In the genomic region with DNA sequence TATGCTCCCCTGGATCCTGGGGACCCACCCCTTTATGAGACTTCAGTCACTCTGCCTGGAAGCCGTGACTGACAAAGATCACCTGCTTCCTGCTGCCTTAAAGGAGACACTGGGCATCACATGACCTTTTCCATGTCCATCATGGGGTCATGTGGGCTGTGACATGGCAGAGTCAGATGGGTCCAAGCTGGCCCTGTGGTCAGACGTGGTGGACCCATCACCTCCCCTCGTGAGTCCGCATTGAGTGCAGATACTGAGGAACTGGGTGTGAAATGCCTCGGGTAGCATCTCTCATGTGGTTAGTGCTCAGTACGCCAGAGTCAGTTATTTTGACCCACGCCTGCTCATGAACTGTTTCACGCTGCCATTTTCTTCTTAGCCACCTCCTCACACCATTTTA, we compare ENCODE assay signal across 14 cellular contexts. TPM values are rescaled to one million over a fixed set of nuclear protein-coding genes. Genes with fewer than 3 reads are reported as not detected.
"Had no signal": no experiment of that assay in that cellular context is flagged by ENCODE, and none has a peak within 500 bp of the region (broad histone marks: within the 10 kb centered on the region; RNA-seq: fewer than 3 reads in every experiment).

No MANE protein-coding gene starts in this region.

- H3K9me3 Mint-ChIP-seq: activated naive CD4-positive, alpha-beta T cell treated with anti-CD3 and anti-CD28 coated beads for 36 hours; activated T-helper 1 cell treated with anti-CD3 and anti-CD28 coated beads, Interleukin-12 subunit alpha, Interleukin-12 subunit beta, Interleukin-2, Interleukin-4 antibody, amounts not matched to agents 30 ng/mL and 10 ng/mL and 1 ng/mL, durations not matched to agents 14 hours and 24 hours and 36 hours had no signal

- ATAC-seq: heart left ventricle had no signal

- H3K9me3 ChIP-seq: esophagus squamous epithelium, heart left ventricle, left ventricle myocardium inferior, tibial nerve had no signal

- H3K27me3 ChIP-seq: cardiac muscle cell, esophagus squamous epithelium, heart left ventricle, tibial nerve had no signal

- H3K36me3 ChIP-seq: cardiac muscle cell, heart left ventricle had no signal

- H3K27ac Mint-ChIP-seq: activated naive CD4-positive, alpha-beta T cell treated with anti-CD3 and anti-CD28 coated beads for 36 hours; activated T-helper 1 cell treated with anti-CD3 and anti-CD28 coated beads, Interleukin-12 subunit alpha, Interleukin-12 subunit beta, Interleukin-2, Interleukin-4 antibody, amounts not matched to agents 30 ng/mL and 10 ng/mL and 1 ng/mL, durations not matched to agents 14 hours and 24 hours and 36 hours had no signal

- H3K4me3 Mint-ChIP-seq: activated naive CD4-positive, alpha-beta T cell treated with anti-CD3 and anti-CD28 coated beads for 36 hours; activated T-helper 1 cell treated with anti-CD3 and anti-CD28 coated beads, Interleukin-12 subunit alpha, Interleukin-12 subunit beta, Interleukin-2, Interleukin-4 antibody, amounts not matched to agents 30 ng/mL and 10 ng/mL and 1 ng/mL, durations not matched to agents 14 hours and 24 hours and 36 hours had no signal

- FAIRE-seq: astrocyte had no signal

- DNase-seq: activated naive CD4-positive, alpha-beta T cell treated with anti-CD3 and anti-CD28 coated beads for 36 hours; esophagus squamous epithelium; foreskin fibroblast; heart left ventricle; islet precursor cell; left ventricle myocardium inferior; mesendoderm; posterior cingulate gyrus; stimulated activated CD4-positive, alpha-beta T cell treated with anti-CD3 and anti-CD28 coated beads, Interleukin-4, amount 100 ng/mL, for 4 hours had no signal

- H3K4me3 ChIP-seq: cardiac muscle cell, esophagus squamous epithelium, heart left ventricle, left ventricle myocardium inferior, tibial nerve had no signal

- H3K27ac ChIP-seq: cardiac muscle cell, esophagus squamous epithelium, heart left ventricle, left ventricle myocardium inferior, tibial nerve had no signal

RNA-seq across cellular contexts. Expression of a gene that starts 27.1 kb away (rescaled TPM):
- total RNA-seq: astrocyte, skeletal muscle tissue had no signal
